In the genomic region with DNA sequence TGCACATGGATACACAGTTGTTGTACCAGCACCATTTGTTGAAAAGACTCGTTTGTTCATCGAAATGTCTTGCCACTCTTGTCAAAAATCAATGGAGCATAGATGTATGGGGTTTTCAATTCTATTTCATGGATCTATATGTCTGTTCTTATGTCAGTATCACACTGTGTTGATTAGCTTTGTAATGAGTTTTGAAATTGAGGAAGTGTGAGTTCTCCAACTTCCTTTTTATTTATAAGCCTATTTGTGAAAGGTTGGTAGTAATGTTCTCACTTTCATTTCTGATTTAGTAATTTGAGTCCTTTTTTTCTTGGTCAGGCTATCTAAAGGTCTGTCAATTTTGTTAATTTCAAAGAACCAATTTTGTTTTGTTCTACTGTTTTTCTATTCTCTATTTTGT, we compare ENCODE assay signal across 15 cellular contexts.
"Had no signal": no experiment of that assay in that cellular context is flagged by ENCODE, and none has a peak within 500 bp of the region (broad histone marks: within the 10 kb centered on the region; RNA-seq: fewer than 3 reads in every experiment).

No MANE protein-coding gene starts in this region.

- H3K4me3 ChIP-seq: esophagus muscularis mucosa, pancreas, uterus had no signal

- H3K9me3 ChIP-seq: pancreas had no signal

- H3K27ac ChIP-seq: brain microvascular endothelial cell, esophagus muscularis mucosa, pancreas, uterus had no signal

- DNase-seq: activated CD4-positive, alpha-beta T cell treated with anti-CD3 and anti-CD28 coated beads, Interleukin-2, amount 50 U/mL, for 1 hour; activated CD8-positive, alpha-beta memory T cell treated with anti-CD3 and anti-CD28 coated beads for 24 hours; activated naive CD4-positive, alpha-beta T cell; activated naive CD8-positive, alpha-beta T cell treated with anti-CD3 and anti-CD28 coated beads, Interleukin-2, amount 10 ng/mL, durations not matched to agents 7 days and 5 days; anterior cingulate cortex; brain microvascular endothelial cell; cortex of kidney; effector CD4-positive, alpha-beta T cell; naive thymus-derived CD8-positive, alpha-beta T cell; pancreas; uterus had no signal

- H3K27ac Mint-ChIP-seq: activated naive CD8-positive, alpha-beta T cell treated with anti-CD3 and anti-CD28 coated beads, Interleukin-2, amount 10 ng/mL, durations not matched to agents 7 days and 5 days had no signal

- H3K4me3 Mint-ChIP-seq: activated naive CD8-positive, alpha-beta T cell treated with anti-CD3 and anti-CD28 coated beads, Interleukin-2, amount 10 ng/mL, durations not matched to agents 7 days and 5 days; central memory CD8-positive, alpha-beta T cell; naive thymus-derived CD8-positive, alpha-beta T cell had no signal

- ATAC-seq: left lobe of liver; naive thymus-derived CD8-positive, alpha-beta T cell; pancreas; sciatic nerve had no signal

- H3K27me3 ChIP-seq: brain microvascular endothelial cell, esophagus muscularis mucosa, pancreas, uterus had no signal

- H3K27me3 Mint-ChIP-seq: activated naive CD8-positive, alpha-beta T cell treated with anti-CD3 and anti-CD28 coated beads, Interleukin-2, amount 10 ng/mL, durations not matched to agents 7 days and 5 days; central memory CD8-positive, alpha-beta T cell; naive thymus-derived CD8-positive, alpha-beta T cell had no signal

- H3K4me1 Mint-ChIP-seq: activated naive CD8-positive, alpha-beta T cell treated with anti-CD3 and anti-CD28 coated beads, Interleukin-2, amount 10 ng/mL, durations not matched to agents 7 days and 5 days; central memory CD8-positive, alpha-beta T cell had no signal

- H3K4me1 ChIP-seq: esophagus muscularis mucosa, pancreas, uterus had no signal

- H3K36me3 ChIP-seq: brain microvascular endothelial cell, pancreas, uterus had no signal
